Comparison of ENCODE assay signal across 25 cellular contexts in genomic region chr16:4175849-4176248, GRCh38.
"Had no signal": no experiment of that assay in that cellular context is flagged by ENCODE, and none has a peak within 500 bp of the region (broad histone marks: within the 10 kb centered on the region; RNA-seq: fewer than 3 reads in every experiment).

No MANE protein-coding gene starts in this region.

- H3K4me3 ChIP-seq: left lung, lung, right lobe of liver, thyroid gland, upper lobe of right lung had no signal

- ATAC-seq: activated CD4-positive, CD25-positive, alpha-beta regulatory T cell treated with anti-CD3 and anti-CD28 coated beads, Interleukin-2, amount 50 U/mL, for 24 hours; activated CD8-positive, alpha-beta memory T cell treated with anti-CD3 and anti-CD28 coated beads, Interleukin-2, amount 10 ng/mL, durations not matched to agents 7 days and 5 days; activated CD8-positive, alpha-beta T cell treated with anti-CD3 and anti-CD28 coated beads for 36 hours; left lung; naive thymus-derived CD4-positive, alpha-beta T cell; right lobe of liver; T-helper 17 cell; upper lobe of right lung had no signal

- DNase-seq: activated CD4-positive, alpha-beta T cell treated with anti-CD3 and anti-CD28 coated beads, Interleukin-2, amount 10 ng/mL, durations not matched to agents 7 days and 5 days; activated CD8-positive, alpha-beta memory T cell treated with anti-CD3 and anti-CD28 coated beads, Interleukin-2, amount 10 ng/mL, durations not matched to agents 7 days and 5 days; activated CD8-positive, alpha-beta T cell treated with anti-CD3 and anti-CD28 coated beads for 36 hours; activated effector memory CD4-positive, alpha-beta T cell treated with anti-CD3 and anti-CD28 coated beads, Interleukin-2, amount 50 U/mL, for 16 hours; activated naive CD4-positive, alpha-beta T cell treated with anti-CD3 and anti-CD28 coated beads, Interleukin-2, amount 10 ng/mL, durations not matched to agents 7 days and 5 days; activated T-cell treated with anti-CD3 and anti-CD28 coated beads for 4 hours; anterior cingulate cortex; caudate nucleus; effector CD8-positive, alpha-beta T cell; erythroblast; foreskin melanocyte; kidney; left lung; naive thymus-derived CD4-positive, alpha-beta T cell; occipital lobe; posterior cingulate gyrus; right lobe of liver; stimulated activated CD4-positive, alpha-beta T cell treated with anti-CD3 and anti-CD28 coated beads, Interleukin-2, amount 100 ng/mL, for 48 hours; stimulated activated CD8-positive, alpha-beta memory T cell treated with anti-CD3 and anti-CD28 coated beads, Interleukin-4, amount 100 ng/mL, for 48 hours; stimulated activated naive CD4-positive, alpha-beta T cell; T-helper 17 cell; thyroid gland; upper lobe of right lung had no signal

- H3K27ac ChIP-seq: left lung, right lobe of liver, thyroid gland, upper lobe of right lung had no signal

- H3K36me3 ChIP-seq: left lung, right lobe of liver, thyroid gland, upper lobe of right lung had no signal

- H3K4me1 ChIP-seq: right lobe of liver, thyroid gland, upper lobe of right lung had no signal

- H3K9me3 ChIP-seq: left lung, right lobe of liver, thyroid gland, upper lobe of right lung had no signal

- H3K27me3 ChIP-seq: left lung, right lobe of liver, thyroid gland, upper lobe of right lung had no signal
